33 cellular contexts compared by ENCODE assay signal in genomic region chr1:117398957-117399356, GRCh38.
"Had no signal": no experiment of that assay in that cellular context is flagged by ENCODE, and none has a peak within 500 bp of the region (broad histone marks: within the 10 kb centered on the region; RNA-seq: fewer than 3 reads in every experiment).

No MANE protein-coding gene starts in this region.

- H3K27me3 ChIP-seq: brain microvascular endothelial cell, dorsolateral prefrontal cortex, esophagus muscularis mucosa, foreskin keratinocyte, gastrocnemius medialis, heart left ventricle had no signal

- ATAC-seq: activated CD4-positive, alpha-beta T cell treated with anti-CD3 and anti-CD28 coated beads for 36 hours; activated T-cell treated with anti-CD3 and anti-CD28 coated beads, Interleukin-2, amount 50 U/mL, for 72 hours; foreskin keratinocyte; gastrocnemius medialis; heart left ventricle had no signal

- H3K4me3 Mint-ChIP-seq: activated CD4-positive, alpha-beta memory T cell treated with anti-CD3 and anti-CD28 coated beads, Interleukin-2, amount 10 ng/mL, durations not matched to agents 7 days and 5 days; activated CD4-positive, alpha-beta T cell treated with anti-CD3 and anti-CD28 coated beads for 36 hours; activated CD4-positive, alpha-beta T cell treated with anti-CD3 and anti-CD28 coated beads, Interleukin-2, amount 10 ng/mL, durations not matched to agents 7 days and 5 days; activated naive CD8-positive, alpha-beta T cell; activated T-cell treated with anti-CD3 and anti-CD28 coated beads, Interleukin-2, amount 50 U/mL, for 24 hours; activated T-cell treated with anti-CD3 and anti-CD28 coated beads, Interleukin-2, amount 50 U/mL, for 72 hours; central memory CD8-positive, alpha-beta T cell; dendritic cell treated with granulocyte-macrophage colony-stimulating factor and Interleukin-4, amounts not matched to agents 40 ng/mL and 50 ng/mL, for 4 days; endodermal cell had no signal

- H3K27ac Mint-ChIP-seq: activated CD4-positive, alpha-beta memory T cell treated with anti-CD3 and anti-CD28 coated beads, Interleukin-2, amount 10 ng/mL, durations not matched to agents 7 days and 5 days; activated CD4-positive, alpha-beta T cell treated with anti-CD3 and anti-CD28 coated beads for 36 hours; activated CD4-positive, alpha-beta T cell treated with anti-CD3 and anti-CD28 coated beads, Interleukin-2, amount 10 ng/mL, durations not matched to agents 7 days and 5 days; activated naive CD8-positive, alpha-beta T cell; activated T-cell treated with anti-CD3 and anti-CD28 coated beads, Interleukin-2, amount 50 U/mL, for 24 hours; activated T-cell treated with anti-CD3 and anti-CD28 coated beads, Interleukin-2, amount 50 U/mL, for 72 hours; dendritic cell treated with granulocyte-macrophage colony-stimulating factor and Interleukin-4, amounts not matched to agents 40 ng/mL and 50 ng/mL, for 4 days; endodermal cell had no signal

- DNase-seq: activated CD4-positive, alpha-beta memory T cell treated with anti-CD3 and anti-CD28 coated beads, Interleukin-2, amount 10 ng/mL, durations not matched to agents 7 days and 5 days; activated CD4-positive, alpha-beta T cell treated with anti-CD3 and anti-CD28 coated beads for 36 hours; activated CD4-positive, alpha-beta T cell treated with anti-CD3 and anti-CD28 coated beads, Interleukin-2, amount 10 ng/mL, durations not matched to agents 7 days and 5 days; activated CD4-positive, alpha-beta T cell treated with anti-CD3 and anti-CD28 coated beads, Interleukin-2, amount 50 U/mL, for 4 hours; activated CD4-positive, CD25-positive, alpha-beta regulatory T cell; activated CD4-positive, CD25-positive, alpha-beta regulatory T cell treated with anti-CD3 and anti-CD28 coated beads, Interleukin-2, amount 50 U/mL, for 72 hours; activated CD8-positive, alpha-beta memory T cell treated with anti-CD3 and anti-CD28 coated beads, Interleukin-2, amount 50 U/mL, for 48 hours; activated effector memory CD4-positive, alpha-beta T cell treated with Interleukin-2 at 50 U/mL for 16 hours; activated gamma-delta T cell treated with Interleukin-2 at 50 U/mL for 16 hours; activated naive CD4-positive, alpha-beta T cell treated with anti-CD3 and anti-CD28 coated beads, Interleukin-2, amount 50 U/mL, for 16 hours; activated naive CD4-positive, alpha-beta T cell treated with Interleukin-2 at 50 U/mL for 16 hours; activated T-cell treated with anti-CD3 and anti-CD28 coated beads for 4 hours; activated T-cell treated with anti-CD3 and anti-CD28 coated beads, Interleukin-2, amount 50 U/mL, for 24 hours; activated T-cell treated with anti-CD3 and anti-CD28 coated beads, Interleukin-2, amount 50 U/mL, for 72 hours; amniotic stem cell; anterior cingulate cortex; brain microvascular endothelial cell; dorsolateral prefrontal cortex; effector memory CD4-positive, alpha-beta T cell; endodermal cell; erythroblast; foreskin keratinocyte; gastrocnemius medialis; glutamatergic neuron; heart left ventricle; T-helper 2 cell had no signal

- H3K4me1 ChIP-seq: esophagus muscularis mucosa, foreskin keratinocyte, gastrocnemius medialis had no signal

- H3K4me3 ChIP-seq: coronary artery, dorsolateral prefrontal cortex, esophagus muscularis mucosa, gastrocnemius medialis, heart left ventricle had no signal

- H3K27ac ChIP-seq: brain microvascular endothelial cell, coronary artery, dorsolateral prefrontal cortex, esophagus muscularis mucosa, foreskin keratinocyte, gastrocnemius medialis, heart left ventricle had no signal

- H3K9me3 Mint-ChIP-seq: central memory CD8-positive, alpha-beta T cell had no signal

- H3K27me3 Mint-ChIP-seq: activated CD4-positive, alpha-beta memory T cell treated with anti-CD3 and anti-CD28 coated beads, Interleukin-2, amount 10 ng/mL, durations not matched to agents 7 days and 5 days; activated CD4-positive, alpha-beta T cell treated with anti-CD3 and anti-CD28 coated beads for 36 hours; activated CD4-positive, alpha-beta T cell treated with anti-CD3 and anti-CD28 coated beads, Interleukin-2, amount 10 ng/mL, durations not matched to agents 7 days and 5 days; activated naive CD8-positive, alpha-beta T cell; activated T-cell treated with anti-CD3 and anti-CD28 coated beads, Interleukin-2, amount 50 U/mL, for 24 hours; central memory CD8-positive, alpha-beta T cell; dendritic cell treated with granulocyte-macrophage colony-stimulating factor and Interleukin-4, amounts not matched to agents 40 ng/mL and 50 ng/mL, for 4 days had no signal

- H3K9me3 ChIP-seq: esophagus muscularis mucosa, gastrocnemius medialis had no signal

- FAIRE-seq: astrocyte, bronchial epithelial cell had no signal
